ENCODE assay signal across 9 cellular contexts in the genomic region with DNA sequence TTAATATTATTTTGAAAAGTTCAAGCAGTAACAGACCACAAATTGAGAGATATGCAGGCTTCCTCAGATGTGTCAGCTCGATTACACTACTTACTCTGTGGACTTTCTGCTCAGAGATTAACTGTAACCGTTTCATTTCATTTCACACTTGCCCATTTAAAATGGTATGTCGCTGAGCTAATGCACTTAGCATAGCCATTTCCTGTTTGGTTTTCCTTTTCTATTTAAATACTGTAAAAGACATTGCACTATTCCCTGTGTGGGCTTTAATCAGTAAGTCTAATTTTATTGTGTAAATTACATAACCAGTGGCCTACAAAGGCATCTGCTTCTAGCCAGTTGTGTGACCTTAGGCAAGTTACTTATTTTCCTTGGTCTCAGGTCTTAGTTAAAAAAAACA.
A peak's percentile ranks its signal among the peaks of the same experiment; 100 is the strongest.
DNase-seq lines count a peak whose midpoint lies in the region; ATAC-seq, FAIRE-seq and TF ChIP-seq lines count a peak whose summit lies in the region.
"Had no signal": no experiment of that assay in that cellular context is flagged by ENCODE, and none has a peak within 500 bp of the region (broad histone marks: within the 10 kb centered on the region; RNA-seq: fewer than 3 reads in every experiment).

No MANE protein-coding gene starts in this region.

- H3K4me3 ChIP-seq in BLaER1 treated with 17β-estradiol and CSF1 and Interleukin-3, amounts not matched to agents 10 nM and 100 nM: peak overlapping the region in 8 of 10 experiments; percentile 8 to 42 (median 25); a peak in 9 of 20 replicates
- H3K4me3 ChIP-seq in mucosa of descending colon: no peak overlapping the region
- H3K4me3 ChIP-seq: SJCRH30 had no signal

- no peaks in the 10 kb centered on the region for H3K27me3 ChIP-seq in BLaER1 treated with 17β-estradiol and CSF1 and Interleukin-3, amounts not matched to agents 10 nM and 100 nM
- H3K27me3 ChIP-seq: SJCRH30 had no signal

- H4K20me1 ChIP-seq in BLaER1 treated with 17β-estradiol and CSF1 and Interleukin-3, amounts not matched to agents 10 nM and 100 nM: no peaks in the 10 kb centered on the region

- no peaks in the 10 kb centered on the region for H3K36me3 ChIP-seq in BLaER1 treated with 17β-estradiol and CSF1 and Interleukin-3, amounts not matched to agents 10 nM and 100 nM
- H3K36me3 ChIP-seq in mucosa of descending colon (ENCODE audit: low read depth): no peaks in the 10 kb centered on the region
- H3K36me3 ChIP-seq: SJCRH30 had no signal

- H3K9ac ChIP-seq in BLaER1 treated with 17β-estradiol and CSF1 and Interleukin-3, amounts not matched to agents 10 nM and 100 nM: peak overlapping the region; percentile 37 to 78 (median 65); a peak in 20 of 22 replicates

- H3K4me2 ChIP-seq in BLaER1 treated with 17β-estradiol and CSF1 and Interleukin-3, amounts not matched to agents 10 nM and 100 nM: peak overlapping the region; percentile 76 to 97 (median 88)

- peaks cover 0 to 2% (median 0%) of the 10 kb centered on the region in 11 experiments; a peak in 2 of 22 replicates for H3K9me3 ChIP-seq in BLaER1 treated with 17β-estradiol and CSF1 and Interleukin-3, amounts not matched to agents 10 nM and 100 nM (replicated peaks in 1 of 11)
- no peaks in the 10 kb centered on the region for H3K9me3 ChIP-seq in mucosa of descending colon
- H3K9me3 ChIP-seq: SJCRH30 had no signal

- FAIRE-seq in endometrium (lab: Jason Lieb, UNC): peak; percentile 51

- intact Hi-C loops in mucosa of descending colon (cut with DNase I, micrococcal nuclease): no loop called here

- DNase-seq in M059J (ENCODE audit: low read depth) (peak; percentile 12), mucosa of descending colon (no peak), C1 segment of cervical spinal cord (lab: John Stamatoyannopoulos, UW) (no peak)
- no peak for DNase-seq in central memory CD4-positive, alpha-beta T cell

- H3K4me1 ChIP-seq in BLaER1 treated with 17β-estradiol and CSF1 and Interleukin-3, amounts not matched to agents 10 nM and 100 nM: peaks cover 43 to 55% (median 51%) of the 10 kb centered on the region in 10 experiments
- peaks cover 7% of the 10 kb centered on the region for H3K4me1 ChIP-seq in mucosa of descending colon (ENCODE audit: low read depth)

- peak overlapping the region; percentile 54 to 94 (median 70); a peak in 21 of 22 replicates for H3K27ac ChIP-seq in BLaER1 treated with 17β-estradiol and CSF1 and Interleukin-3, amounts not matched to agents 10 nM and 100 nM
- H3K27ac ChIP-seq: SJCRH30 had no signal

- TF ChIP-seq CTCF in mucosa of descending colon (IDR thresholded peaks at IDR 0.05): no peak

- ATAC-seq in mucosa of descending colon: peak; percentile 62
- no peak for ATAC-seq in GM21381 (IDR thresholded peaks at IDR 0.05; ENCODE audit: unreplicated experiment)
- ATAC-seq in HG03354 (IDR thresholded peaks at IDR 0.05; ENCODE audit: poor library complexity, severe bottlenecking, unreplicated experiment): no peak
